8 cellular contexts compared by ENCODE assay signal in genomic region chr12:108856428-108857157, GRCh38. TPM values are rescaled to one million over a fixed set of nuclear protein-coding genes. Genes with fewer than 3 reads are reported as not detected.
A peak's percentile ranks its signal among the peaks of the same experiment; 100 is the strongest.
DNase-seq lines count a peak whose midpoint lies in the region; ATAC-seq and TF ChIP-seq lines count a peak whose summit lies in the region.

No MANE protein-coding gene starts in this region.

- DNase-seq in A172 (ENCODE audit: low spot score) (peak; percentile 46), T-helper 2 cell (peak in 4 of 5 experiments; percentile 36 to 86 (median 68)), smooth muscle cell (lab: John Stamatoyannopoulos, UW; ENCODE audit: unreplicated experiment) (peak; percentile 51), iPS-NIHi11 (ENCODE audit: low spot score) (no peak)

- 2% methylated on average over 24 of the region's 24 CpGs for WGBS in smooth muscle cell (ENCODE audit: low lambda C conversion rate)

- ATAC-seq in HG03159 (IDR thresholded peaks at IDR 0.05; ENCODE audit: unreplicated experiment): peak; percentile 25

- H3K27ac ChIP-seq in angular gyrus (ENCODE audit: low read depth, low read length) (peak overlapping the region; percentile 85), iPS-18a (ENCODE audit: low read length) (no peak overlapping the region), smooth muscle cell (ENCODE audit: low read depth) (peak overlapping the region; percentile 99)

- peaks cover 14% of the 10 kb centered on the region for H3K27me3 ChIP-seq in iPS-18a (ENCODE audit: control insufficient read depth, insufficient read depth, low read length)
- H3K27me3 ChIP-seq in smooth muscle cell (ENCODE audit: low read depth): no peaks in the 10 kb centered on the region

- TF ChIP-seq POLR2A in GM18951 (IDR thresholded peaks at IDR 0.05; ENCODE audit: extremely low read depth, insufficient read depth, insufficient read length): peak; percentile 56

- peak overlapping the region; percentile 96 for H3K4me2 ChIP-seq in smooth muscle cell

- no peak for TF ChIP-seq CTCF in smooth muscle cell (IDR thresholded peaks at IDR 0.05; ENCODE audit: borderline replicate concordance, insufficient read depth, poor library complexity, severe bottlenecking)

- H3K79me2 ChIP-seq in smooth muscle cell (ENCODE audit: low read depth): peaks cover 50% of the 10 kb centered on the region

- peaks cover 20% of the 10 kb centered on the region for H3F3A ChIP-seq in smooth muscle cell (ENCODE audit: low read depth)

- no peak overlapping the region for H2AFZ ChIP-seq in smooth muscle cell (ENCODE audit: low read depth)

- H3K36me3 ChIP-seq in iPS-18a (ENCODE audit: control insufficient read depth, low read depth, low read length): no peaks in the 10 kb centered on the region
- H3K36me3 ChIP-seq in smooth muscle cell (ENCODE audit: low read depth): no peaks in the 10 kb centered on the region

- H4K20me1 ChIP-seq in smooth muscle cell (ENCODE audit: low read depth): no peaks in the 10 kb centered on the region

- in situ Hi-C loops in GM18951 (cut with MboI; ENCODE audit: low sequenced_read_pairs, unreplicated experiment): no loop called here

- H3K9me3 ChIP-seq in iPS-18a (ENCODE audit: control insufficient read depth, low read depth, low read length) (no peaks in the 10 kb centered on the region), smooth muscle cell (replicated peaks; ENCODE audit: low read depth) (no peaks in the 10 kb centered on the region)

- H3K9ac ChIP-seq in iPS-18a (ENCODE audit: low read length) (peak overlapping the region; percentile 53), smooth muscle cell (ENCODE audit: low read depth) (peak overlapping the region; percentile 97)

- H3K4me1 ChIP-seq in iPS-18a (ENCODE audit: control insufficient read depth, low read depth, low read length) (peaks cover 8% of the 10 kb centered on the region), smooth muscle cell (ENCODE audit: low read depth) (peaks cover 40% of the 10 kb centered on the region)

- H3K4me3 ChIP-seq in iPS-18a (ENCODE audit: low read length) (peak overlapping the region; percentile 66), smooth muscle cell (peak overlapping the region; percentile 79)

RNA-seq across cellular contexts. Expression of gene SSH1, which starts 0.8 kb away (rescaled TPM):
- total RNA-seq in A172 (2014; rRNA removed; shearing (Covaris generic)): 6.9 and 7.4 TPM in 2 replicates
- total RNA-seq in smooth muscle cell: 15.2 and 17.2 TPM in 2 replicates
- 22.0 and 24.7 TPM in 2 replicates for polyA plus RNA-seq in smooth muscle cell

RNA-seq across cellular contexts. Expression of gene DAO, which starts 23.3 kb away (rescaled TPM):
- total RNA-seq in A172 (2014; rRNA removed; shearing (Covaris generic)): not detected in 2 replicates
- total RNA-seq in smooth muscle cell: not detected in 2 replicates
- polyA plus RNA-seq in smooth muscle cell: not detected in 2 replicates
